In the genomic region with DNA sequence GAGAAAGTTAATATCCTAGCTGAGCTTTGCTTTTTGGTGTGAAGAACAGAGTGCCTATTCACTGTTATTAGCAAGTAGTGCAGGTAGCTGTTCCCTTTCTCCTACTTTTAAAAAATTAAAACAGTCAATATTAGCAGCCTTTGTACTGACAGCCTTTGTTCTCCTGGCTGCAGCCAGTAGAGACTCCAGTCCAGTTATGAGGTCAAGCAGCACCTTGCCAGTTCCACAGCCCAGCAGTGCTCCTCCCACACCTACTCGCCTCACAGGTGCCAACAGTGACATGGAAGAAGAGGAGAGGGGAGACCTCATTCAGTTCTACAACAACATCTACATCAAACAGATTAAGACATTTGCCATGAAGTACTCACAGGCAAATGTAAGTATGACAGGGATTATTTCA, we compare ENCODE assay signal across 20 cellular contexts.
DNase-seq lines count a peak whose midpoint lies in the region; ATAC-seq and TF ChIP-seq lines count a peak whose summit lies in the region.
"Had no signal": no experiment of that assay in that cellular context is flagged by ENCODE, and none has a peak within 500 bp of the region (broad histone marks: within the 10 kb centered on the region; RNA-seq: fewer than 3 reads in every experiment).

No MANE protein-coding gene starts in this region.

- peaks cover 58% of the 10 kb centered on the region for H3K36me3 Mint-ChIP-seq in activated naive CD4-positive, alpha-beta T cell treated with anti-CD3 and anti-CD28 coated beads, Interleukin-2, amount 50 U/mL, for 24 hours
- H3K36me3 Mint-ChIP-seq in effector memory CD8-positive, alpha-beta T cell (ENCODE audit: insufficient read depth): peaks cover 96% of the 10 kb centered on the region

- ATAC-seq in effector memory CD8-positive, alpha-beta T cell (replicated peaks): no peak
- ATAC-seq in HG03025 (IDR thresholded peaks at IDR 0.05; ENCODE audit: low FRiP score, unreplicated experiment): no peak
- ATAC-seq in GM19463 (IDR thresholded peaks at IDR 0.05; ENCODE audit: unreplicated experiment): no peak

- H3K27me3 Mint-ChIP-seq in activated naive CD4-positive, alpha-beta T cell treated with anti-CD3 and anti-CD28 coated beads, Interleukin-2, amount 50 U/mL, for 24 hours: no peaks in the 10 kb centered on the region
- H3K27me3 Mint-ChIP-seq in effector memory CD8-positive, alpha-beta T cell: no peaks in the 10 kb centered on the region

- peaks cover 5% of the 10 kb centered on the region for H3K9me3 Mint-ChIP-seq in activated naive CD4-positive, alpha-beta T cell treated with anti-CD3 and anti-CD28 coated beads, Interleukin-2, amount 50 U/mL, for 24 hours
- H3K9me3 Mint-ChIP-seq in effector memory CD8-positive, alpha-beta T cell: no peaks in the 10 kb centered on the region
- H3K9me3 Mint-ChIP-seq: HFFc6 had no signal

- DNase-seq in activated naive CD4-positive, alpha-beta T cell (lab: John Stamatoyannopoulos, UW): no peak
- DNase-seq in HL-60 (ENCODE audit: low read depth in 1 of 2, low spot score in 1 of 2): no peak
- no peak for DNase-seq in effector memory CD8-positive, alpha-beta T cell
- no peak for DNase-seq in NCI-H524 treated with DMSO at 0.1 percent for 48 hours (lab: John Stamatoyannopoulos, UW)
- DNase-seq: ACHN, AML-193, DND-41, HFFc6, IMR-90, Karpas-422, MG63, NCI-H1092, NCI-H146, NCI-H2081, NCI-H510A, NCI-H82 had no signal

- no peak for TF ChIP-seq CTCF in HL-60 (IDR thresholded peaks at IDR 0.05; ENCODE audit: insufficient read depth, low read length)

- H3K27ac ChIP-seq in HL-60 (replicated peaks): peak overlapping the region; percentile 68
- H3K27ac ChIP-seq: SJSA1 had no signal

- no peaks in the 10 kb centered on the region for H3K27me3 ChIP-seq in HL-60 (ENCODE audit: insufficient read depth, poor library complexity, severe bottlenecking)
- H3K27me3 ChIP-seq: MG63, SJSA1 had no signal

- H3K27ac Mint-ChIP-seq in activated naive CD4-positive, alpha-beta T cell treated with anti-CD3 and anti-CD28 coated beads, Interleukin-2, amount 50 U/mL, for 24 hours: peak overlapping the region; percentile 68
- peak overlapping the region; percentile 46 to 76 for H3K27ac Mint-ChIP-seq in effector memory CD8-positive, alpha-beta T cell
- H3K27ac Mint-ChIP-seq: HFFc6 had no signal

- H3K4me1 Mint-ChIP-seq in activated naive CD4-positive, alpha-beta T cell treated with anti-CD3 and anti-CD28 coated beads, Interleukin-2, amount 50 U/mL, for 24 hours: peaks cover 50% of the 10 kb centered on the region
- H3K4me1 Mint-ChIP-seq in effector memory CD8-positive, alpha-beta T cell (ENCODE audit: low read depth in 2 of 2): peaks cover 23 to 29% of the 10 kb centered on the region in 2 donors

- no peak overlapping the region for H3K4me3 ChIP-seq in HL-60 (replicated peaks; ENCODE audit: insufficient read depth, low read length)
- H3K4me3 ChIP-seq: MG63, SJSA1 had no signal

- H3K4me3 Mint-ChIP-seq in activated naive CD4-positive, alpha-beta T cell treated with anti-CD3 and anti-CD28 coated beads, Interleukin-2, amount 50 U/mL, for 24 hours: no peak overlapping the region
- H3K4me3 Mint-ChIP-seq in effector memory CD8-positive, alpha-beta T cell: no peak overlapping the region
- H3K4me3 Mint-ChIP-seq: HFFc6 had no signal
